23 cellular contexts compared by ENCODE assay signal in the genomic region with DNA sequence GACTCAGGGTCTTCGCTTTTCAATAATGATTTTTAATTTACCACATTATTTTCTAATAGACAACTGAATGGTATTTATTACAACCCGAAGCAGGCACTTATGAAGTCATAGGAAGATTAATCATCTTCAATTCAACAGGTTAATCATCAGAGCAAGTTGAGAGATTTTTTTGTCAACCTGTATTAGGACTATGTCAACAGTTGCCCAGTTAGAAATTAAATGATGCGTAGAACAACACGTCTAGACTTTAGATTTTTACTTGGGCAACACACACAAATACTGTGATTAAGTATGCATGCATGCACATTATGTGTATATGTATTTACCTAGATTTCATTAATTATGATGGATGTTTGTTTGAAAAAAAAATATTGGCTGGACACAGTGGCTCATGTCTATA.
"Had no signal": no experiment of that assay in that cellular context is flagged by ENCODE, and none has a peak within 500 bp of the region (broad histone marks: within the 10 kb centered on the region; RNA-seq: fewer than 3 reads in every experiment).

No MANE protein-coding gene starts in this region.

- H3K27ac Mint-ChIP-seq: activated CD4-positive, alpha-beta T cell treated with anti-CD3 and anti-CD28 coated beads, Interleukin-2, amount 10 ng/mL, durations not matched to agents 24 days and 14 days; activated CD8-positive, alpha-beta T cell treated with anti-CD3 and anti-CD28 coated beads for 36 hours; activated naive CD4-positive, alpha-beta T cell treated with anti-CD3 and anti-CD28 coated beads for 36 hours; activated T-helper 2 cell treated with anti-CD3 and anti-CD28 coated beads, Interferon-gamma antibody, Interleukin-2, Interleukin-4, amounts not matched to agents 10 μg/mL and 5 μg/mL and 100 μg/mL, durations not matched to agents 14 hours and 24 hours and 36 hours; nephron had no signal

- FAIRE-seq: colon, kidney, urothelium cell line had no signal

- ATAC-seq: activated CD8-positive, alpha-beta T cell treated with anti-CD3 and anti-CD28 coated beads for 36 hours; body of pancreas; gastrocnemius medialis had no signal

- H3K4me3 ChIP-seq: body of pancreas, gastrocnemius medialis, left ventricle myocardium inferior, thyroid gland had no signal

- H3K27ac ChIP-seq: body of pancreas, left ventricle myocardium inferior had no signal

- DNase-seq: activated CD4-positive, alpha-beta T cell treated with anti-CD3 and anti-CD28 coated beads, Interleukin-2, amount 10 ng/mL, durations not matched to agents 24 days and 14 days; activated CD4-positive, CD25-positive, alpha-beta regulatory T cell; activated CD8-positive, alpha-beta T cell treated with anti-CD3 and anti-CD28 coated beads for 36 hours; activated naive CD4-positive, alpha-beta T cell treated with anti-CD3 and anti-CD28 coated beads for 36 hours; activated T-cell treated with anti-CD3 and anti-CD28 coated beads, Interleukin-2, amount 50 U/mL, for 1 hour; body of pancreas; central memory CD4-positive, alpha-beta T cell; erythroblast; gastrocnemius medialis; kidney; left ventricle myocardium inferior; mammary epithelial cell; midbrain; stimulated activated CD4-positive, alpha-beta T cell treated with anti-CD3 and anti-CD28 coated beads, Interleukin-12 subunit alpha, Interleukin-12 subunit beta, amount 100 ng/mL, for 4 hours; stimulated activated CD4-positive, alpha-beta T cell treated with anti-CD3 and anti-CD28 coated beads, Interleukin-1b, Interleukin-23, amount 100 ng/mL, for 48 hours; stimulated activated CD8-positive, alpha-beta memory T cell treated with anti-CD3 and anti-CD28 coated beads, Interleukin-4, amount 100 ng/mL, for 48 hours; stimulated activated naive CD4-positive, alpha-beta T cell; T-helper 9 cell; thyroid gland had no signal

- H3K27me3 ChIP-seq: body of pancreas, gastrocnemius medialis, thyroid gland had no signal

- H3K4me3 Mint-ChIP-seq: activated CD4-positive, alpha-beta T cell treated with anti-CD3 and anti-CD28 coated beads, Interleukin-2, amount 10 ng/mL, durations not matched to agents 24 days and 14 days; activated CD8-positive, alpha-beta T cell treated with anti-CD3 and anti-CD28 coated beads for 36 hours; activated naive CD4-positive, alpha-beta T cell treated with anti-CD3 and anti-CD28 coated beads for 36 hours; nephron had no signal

- H3K9me3 ChIP-seq: body of pancreas, gastrocnemius medialis, thyroid gland had no signal

- H3K9me3 Mint-ChIP-seq: activated CD4-positive, alpha-beta T cell treated with anti-CD3 and anti-CD28 coated beads, Interleukin-2, amount 10 ng/mL, durations not matched to agents 24 days and 14 days; activated CD8-positive, alpha-beta T cell treated with anti-CD3 and anti-CD28 coated beads for 36 hours; activated naive CD4-positive, alpha-beta T cell treated with anti-CD3 and anti-CD28 coated beads for 36 hours; activated T-helper 2 cell treated with anti-CD3 and anti-CD28 coated beads, Interferon-gamma antibody, Interleukin-2, Interleukin-4, amounts not matched to agents 10 μg/mL and 5 μg/mL and 100 μg/mL, durations not matched to agents 14 hours and 24 hours and 36 hours; nephron had no signal

- H3K36me3 ChIP-seq: gastrocnemius medialis, thyroid gland had no signal

- H3K27me3 Mint-ChIP-seq: activated CD4-positive, alpha-beta T cell treated with anti-CD3 and anti-CD28 coated beads, Interleukin-2, amount 10 ng/mL, durations not matched to agents 24 days and 14 days; activated CD8-positive, alpha-beta T cell treated with anti-CD3 and anti-CD28 coated beads for 36 hours had no signal
